9 cellular contexts compared by ENCODE assay signal in genomic region chr14:63388766-63389431, GRCh38.
DNase-seq lines count a peak whose midpoint lies in the region; ATAC-seq, FAIRE-seq and TF ChIP-seq lines count a peak whose summit lies in the region.
"Had no signal": no experiment of that assay in that cellular context is flagged by ENCODE, and none has a peak within 500 bp of the region (broad histone marks: within the 10 kb centered on the region; RNA-seq: fewer than 3 reads in every experiment).

No MANE protein-coding gene starts in this region.

- DNase-seq in SIG-M5 treated with dmso at 0.1 percent for 504 hours (lab: John Stamatoyannopoulos, UW; ENCODE audit: unreplicated experiment) (peak; percentile 36), SIG-M5 (lab: John Stamatoyannopoulos, UW) (no peak), NCI-H2196 (lab: John Stamatoyannopoulos, UW; ENCODE audit: unreplicated experiment) (peak; percentile 50), H1 (ENCODE audit: low read depth in 1 of 2, low spot score in 2 of 2) (peak; percentile 25 to 79), mucosa of gallbladder (ENCODE audit: low spot score) (peak; percentile 49)
- DNase-seq in activated CD4-positive, alpha-beta memory T cell treated with anti-CD3 and anti-CD28 coated beads for 36 hours: peak; percentile 76
- peak; percentile 46 for DNase-seq in stimulated activated naive B cell treated with anti-CD40 and anti-IgM and Interleukin-4, amounts not matched to agents 10 μg/mL and 1 μg/mL and 100 μg/mL, for 72 hours

- no peak overlapping the region for H3K27ac ChIP-seq in H1 (ENCODE audit: low read depth, low read length)

- FAIRE-seq in H1 (lab: Jason Lieb, UNC): peak; percentile 74

- H3K23ac ChIP-seq in H1 (ENCODE audit: insufficient read length): no peak overlapping the region

- WGBS in H1 (ENCODE audit: extremely low coverage in 1 of 2, insufficient coverage in 1 of 2, insufficient read length in 1 of 2, insufficient replicate concordance in 2 of 2, low coverage in 1 of 2, low lambda C conversion rate in 2 of 2, missing lambda C conversion rate in 1 of 2), 2 experiments: 63% methylated on average over 8 of the region's 8 CpGs; no CpG with 5 or more reads in 1 of the 2 experiments

- H2BK120ac ChIP-seq in H1 (replicated peaks; ENCODE audit: low read depth, low read length): no peak overlapping the region

- CTCF ChIA-PET in activated CD4-positive, alpha-beta memory T cell treated with anti-CD3 and anti-CD28 coated beads for 36 hours (lab: Charles Lee): interaction anchor here (0.6 to 2.3 kb wide), 28 partner anchors 8 to 1627 kb away, joined by 3 to 18 read pairs (median 3); partner anchors contain the start of genes PPP2R5E and SNAPC1
- CTCF ChIA-PET in H1 (lab: Charles Lee; ENCODE audit: partially characterized antibody): interaction anchor here (0.6 to 1.8 kb wide), 41 partner anchors 9 to 1991 kb away, joined by 3 to 8 read pairs (median 3); partner anchors contain the start of gene PPP2R5E

- no peak overlapping the region for H3K4me2 ChIP-seq in H1 (ENCODE audit: insufficient read depth in 1 of 2, low read depth in 2 of 2, low read length in 2 of 2)

- peak; percentile 88 to 92 for TF ChIP-seq RAD21 in H1 (IDR thresholded peaks at IDR 0.05 in 1 of 2, conservative IDR thresholded peaks at IDR 0.05 in 1 of 2; ENCODE audit: low read depth in 2 of 2, low read length in 2 of 2)

- no peak overlapping the region for H2BK12ac ChIP-seq in H1 (ENCODE audit: low read depth, low read length)

- H2AFZ ChIP-seq in H1 (ENCODE audit: low read length): no peak overlapping the region

- no peak for TF ChIP-seq POLR2A in H1 (IDR thresholded peaks at IDR 0.05; ENCODE audit: control extremely low read depth in 1 of 2, low read depth in 2 of 2, low read length in 2 of 2)

- H3K27ac Mint-ChIP-seq in activated CD4-positive, alpha-beta memory T cell treated with anti-CD3 and anti-CD28 coated beads for 36 hours: no peak overlapping the region
- no peak overlapping the region for H3K27ac Mint-ChIP-seq in stimulated activated naive B cell treated with anti-CD40 and anti-IgM and Interleukin-4, amounts not matched to agents 10 μg/mL and 1 μg/mL and 100 μg/mL, for 72 hours
- H3K27ac Mint-ChIP-seq: stimulated activated naive CD8-positive, alpha-beta T cell treated with anti-CD3 and anti-CD28 coated beads, Interleukin-15, Interleukin-2, amounts not matched to agents 100 ng/mL and 50 ng/mL, for 24 hours had no signal

- H3K9me3 Mint-ChIP-seq in activated CD4-positive, alpha-beta memory T cell treated with anti-CD3 and anti-CD28 coated beads for 36 hours: no peaks in the 10 kb centered on the region
- H3K9me3 Mint-ChIP-seq in stimulated activated naive B cell treated with anti-CD40 and anti-IgM and Interleukin-4, amounts not matched to agents 10 μg/mL and 1 μg/mL and 100 μg/mL, for 72 hours: no peaks in the 10 kb centered on the region
- H3K9me3 Mint-ChIP-seq: stimulated activated naive CD8-positive, alpha-beta T cell treated with anti-CD3 and anti-CD28 coated beads, Interleukin-15, Interleukin-2, amounts not matched to agents 100 ng/mL and 50 ng/mL, for 24 hours had no signal

- H3K56ac ChIP-seq in H1 (replicated peaks; ENCODE audit: insufficient read length, low read depth, low read length): no peak overlapping the region

- no peaks in the 10 kb centered on the region for H3K79me2 ChIP-seq in H1 (ENCODE audit: control insufficient read depth in 1 of 2, insufficient read depth in 2 of 2, low read length in 2 of 2)

- H3K79me1 ChIP-seq in H1 (ENCODE audit: low read depth, low read length): no peaks in the 10 kb centered on the region; the same call in 1 of the 2 replicates

- H3K9ac ChIP-seq in H1 (replicated peaks in 1 of 4; ENCODE audit: extremely low read depth in 1 of 4, low read depth in 3 of 4, low read length in 3 of 4): no peak overlapping the region

- no peak overlapping the region for H2BK5ac ChIP-seq in H1 (ENCODE audit: low read depth, low read length)

- H3K4me1 ChIP-seq in H1 (replicated peaks in 1 of 4; ENCODE audit: control insufficient read depth in 3 of 4, insufficient read depth in 4 of 4, low read length in 3 of 4): no peaks in the 10 kb centered on the region

- H3K9me3 ChIP-seq in H1 (ENCODE audit: insufficient read depth in 2 of 2, low read depth in 1 of 2, low read length in 1 of 2): no peaks in the 10 kb centered on the region

- peaks cover under 1% of the 10 kb centered on the region for H3K4me1 Mint-ChIP-seq in activated CD4-positive, alpha-beta memory T cell treated with anti-CD3 and anti-CD28 coated beads for 36 hours (ENCODE audit: low read depth)
- peaks cover under 1 to 5% of the 10 kb centered on the region in 2 donors for H3K4me1 Mint-ChIP-seq in stimulated activated naive B cell treated with anti-CD40 and anti-IgM and Interleukin-4, amounts not matched to agents 10 μg/mL and 1 μg/mL and 100 μg/mL, for 72 hours

- peaks cover 29% of the 10 kb centered on the region for H3K36me3 Mint-ChIP-seq in activated CD4-positive, alpha-beta memory T cell treated with anti-CD3 and anti-CD28 coated beads for 36 hours
- H3K36me3 Mint-ChIP-seq in stimulated activated naive B cell treated with anti-CD40 and anti-IgM and Interleukin-4, amounts not matched to agents 10 μg/mL and 1 μg/mL and 100 μg/mL, for 72 hours: peaks cover 20 to 49% of the 10 kb centered on the region in 2 donors

- no peak for TF ChIP-seq EP300 in H1 (IDR thresholded peaks at IDR 0.05; ENCODE audit: borderline replicate concordance in 1 of 2, low read depth in 2 of 2, low read length in 2 of 2)

- H3K4me3 ChIP-seq in H1 (ENCODE audit: extremely low read depth in 1 of 4, insufficient read depth in 2 of 4, low read depth in 3 of 4, low read length in 4 of 4): no peak overlapping the region

- no peak overlapping the region for H3K18ac ChIP-seq in H1 (ENCODE audit: extremely low read depth, low read length)

- no peak overlapping the region for H2AK5ac ChIP-seq in H1 (ENCODE audit: low read depth, low read length)

- POLR2A ChIA-PET in activated CD4-positive, alpha-beta memory T cell treated with anti-CD3 and anti-CD28 coated beads for 36 hours (lab: Charles Lee): no interaction called here
- POLR2A ChIA-PET in H1 (lab: Charles Lee; ENCODE audit: partially characterized antibody): interaction anchor here (0.9 to 1.0 kb wide), 2 partner anchors 9 to 155 kb away, joined by 4 to 9 read pairs; partner anchors contain the start of gene PPP2R5E

- no peaks in the 10 kb centered on the region for H3K23me2 ChIP-seq in H1 (ENCODE audit: low read depth, low read length)

- no peak overlapping the region for H3K4ac ChIP-seq in H1 (replicated peaks; ENCODE audit: insufficient read length, low read depth, low read length)

- peak; percentile 83 to 89 (median 88) for TF ChIP-seq CTCF in H1 (IDR thresholded peaks at IDR 0.05; ENCODE audit: control extremely low read depth in 1 of 3, insufficient read depth in 1 of 3, low read depth in 1 of 3, low read length in 3 of 3)

- ATAC-seq in HG02870 (IDR thresholded peaks at IDR 0.05; ENCODE audit: unreplicated experiment): peak; percentile 65
- peak; percentile 85 to 91 for ATAC-seq in stimulated activated naive B cell treated with anti-CD40 and anti-IgM and Interleukin-4, amounts not matched to agents 10 μg/mL and 1 μg/mL and 100 μg/mL, for 72 hours (replicated peaks)

- H3K27me3 ChIP-seq in H1 (replicated peaks in 1 of 4; ENCODE audit: control insufficient read depth in 3 of 4, extremely low read depth in 1 of 4, insufficient read depth in 3 of 4, low read length in 3 of 4): no peaks in the 10 kb centered on the region

- no peak overlapping the region for H2BK15ac ChIP-seq in H1 (ENCODE audit: low read length)

- H3K14ac ChIP-seq in H1 (ENCODE audit: insufficient read length): no peak overlapping the region

- no peak overlapping the region for H4K91ac ChIP-seq in H1 (replicated peaks; ENCODE audit: insufficient read length, low read length)

- no peak overlapping the region for H4K5ac ChIP-seq in H1 (ENCODE audit: insufficient read length, low read depth, low read length)

- no peak overlapping the region for H3K4me3 Mint-ChIP-seq in activated CD4-positive, alpha-beta memory T cell treated with anti-CD3 and anti-CD28 coated beads for 36 hours
- H3K4me3 Mint-ChIP-seq in stimulated activated naive B cell treated with anti-CD40 and anti-IgM and Interleukin-4, amounts not matched to agents 10 μg/mL and 1 μg/mL and 100 μg/mL, for 72 hours: no peak overlapping the region
- H3K4me3 Mint-ChIP-seq: stimulated activated naive CD8-positive, alpha-beta T cell treated with anti-CD3 and anti-CD28 coated beads, Interleukin-15, Interleukin-2, amounts not matched to agents 100 ng/mL and 50 ng/mL, for 24 hours had no signal

- H4K8ac ChIP-seq in H1 (ENCODE audit: extremely low read depth, insufficient read depth, low read length): no peak overlapping the region

- no peaks in the 10 kb centered on the region for H4K20me1 ChIP-seq in H1 (replicated peaks in 1 of 2; ENCODE audit: control insufficient read depth in 1 of 2, insufficient read depth in 2 of 2, low read length in 2 of 2)

- intact Hi-C loops in activated CD4-positive, alpha-beta memory T cell treated with anti-CD3 and anti-CD28 coated beads for 36 hours (cut with micrococcal nuclease): loop anchor here (1.0 to 10.0 kb wide), 4 partner anchors 154 to 914 kb away; partner anchors contain the start of gene PPP2R5E

- H2BK20ac ChIP-seq in H1 (ENCODE audit: low read length): no peak overlapping the region

- no peaks in the 10 kb centered on the region for H3K27me3 Mint-ChIP-seq in activated CD4-positive, alpha-beta memory T cell treated with anti-CD3 and anti-CD28 coated beads for 36 hours
- no peaks in the 10 kb centered on the region for H3K27me3 Mint-ChIP-seq in stimulated activated naive B cell treated with anti-CD40 and anti-IgM and Interleukin-4, amounts not matched to agents 10 μg/mL and 1 μg/mL and 100 μg/mL, for 72 hours
- H3K27me3 Mint-ChIP-seq: stimulated activated naive CD8-positive, alpha-beta T cell treated with anti-CD3 and anti-CD28 coated beads, Interleukin-15, Interleukin-2, amounts not matched to agents 100 ng/mL and 50 ng/mL, for 24 hours had no signal

- peaks cover 1 to 30% (median 9%) of the 10 kb centered on the region in 4 experiments; a peak in 6 of 8 replicates for H3K36me3 ChIP-seq in H1 (ENCODE audit: control insufficient read depth in 2 of 4, insufficient read depth in 4 of 4, low read length in 3 of 4)

TF ChIP-seq in H1, 55 proteins besides CTCF, POLR2A, EP300 and RAD21:
- TF ChIP-seq YY1 (IDR thresholded peaks at IDR 0.05; ENCODE audit: low read depth, low read length): peak; percentile 69; the same call in 1 of the 2 replicates
- no peak for TF ChIP-seq ASH2L (IDR thresholded peaks at IDR 0.05; ENCODE audit: low read length)
